In genomic region chr7:45968312-45968711, GRCh38 we compare ENCODE assay signal across 20 cellular contexts. TPM values are rescaled to one million over a fixed set of nuclear protein-coding genes. Genes with fewer than 3 reads are reported as not detected.
DNase-seq lines count a peak whose midpoint lies in the region; ATAC-seq and TF ChIP-seq lines count a peak whose summit lies in the region.
"Had no signal": no experiment of that assay in that cellular context is flagged by ENCODE, and none has a peak within 500 bp of the region (broad histone marks: within the 10 kb centered on the region; RNA-seq: fewer than 3 reads in every experiment).

No MANE protein-coding gene starts in this region.

- CTCF ChIA-PET in activated CD8-positive, alpha-beta memory T cell treated with anti-CD3 and anti-CD28 coated beads, Interleukin-2, amount 10 ng/mL, durations not matched to agents 7 days and 5 days (lab: Charles Lee) = no interaction called here
- CTCF ChIA-PET in IMR-90 (lab: Yijun Ruan, JAX) = interaction anchor here (0.6 kb wide), 1 partner anchor 277 kb away, joined by 3 read pairs; no protein-coding TSS in a partner anchor

- peaks cover 5% of the 10 kb centered on the region; the same call in 1 of the 2 replicates for H3K9me1 ChIP-seq in IMR-90 (ENCODE audit: insufficient read depth, low read length)

- TF ChIP-seq CTCF in IMR-90 (conservative IDR thresholded peaks at IDR 0.05; ENCODE audit: low read depth, low read length) (no peak), esophagus muscularis mucosa (IDR thresholded peaks at IDR 0.05) (no peak), sigmoid colon (IDR thresholded peaks at IDR 0.05) (no peak)

- H3K27me3 Mint-ChIP-seq in activated CD8-positive, alpha-beta memory T cell treated with anti-CD3 and anti-CD28 coated beads, Interleukin-2, amount 10 ng/mL, durations not matched to agents 7 days and 5 days = no peaks in the 10 kb centered on the region
- H3K27me3 Mint-ChIP-seq in naive thymus-derived CD8-positive, alpha-beta T cell = peaks cover 0 to 9% (median 1%) of the 10 kb centered on the region in 5 donors

- intact Hi-C loops in IMR-90 (cut with micrococcal nuclease) (no loop called here), esophagus muscularis mucosa (cut with DNase I) (no loop called here), sigmoid colon (cut with DNase I) (no loop called here), posterior vena cava (cut with DNase I) (no loop called here)

- no peak overlapping the region for H3K4me2 ChIP-seq in IMR-90 (ENCODE audit: low read depth, low read length)
- H3K4me2 ChIP-seq: A549; BLaER1 treated with 17β-estradiol and CSF1 and Interleukin-3, amounts not matched to agents 10 nM and 100 nM had no signal

- H3K4me1 Mint-ChIP-seq in activated CD8-positive, alpha-beta memory T cell treated with anti-CD3 and anti-CD28 coated beads, Interleukin-2, amount 10 ng/mL, durations not matched to agents 7 days and 5 days = peaks cover 5% of the 10 kb centered on the region
- peaks cover 0 to 7% (median 1%) of the 10 kb centered on the region in 4 donors for H3K4me1 Mint-ChIP-seq in naive thymus-derived CD8-positive, alpha-beta T cell
- H3K4me1 Mint-ChIP-seq: CD14-positive monocyte had no signal

- no peak overlapping the region for H2BK20ac ChIP-seq in IMR-90 (ENCODE audit: low read depth, low read length)

- no peak overlapping the region for H3K18ac ChIP-seq in IMR-90 (ENCODE audit: low read depth, low read length)

- no peak for TF ChIP-seq RAD21 in IMR-90 (IDR thresholded peaks at IDR 0.05; ENCODE audit: low read length)

- TF ChIP-seq EP300 in esophagus muscularis mucosa (IDR thresholded peaks at IDR 0.05) = no peak
- no peak for TF ChIP-seq EP300 in sigmoid colon (IDR thresholded peaks at IDR 0.05)

- H3K9me3 Mint-ChIP-seq in activated CD8-positive, alpha-beta memory T cell treated with anti-CD3 and anti-CD28 coated beads, Interleukin-2, amount 10 ng/mL, durations not matched to agents 7 days and 5 days (ENCODE audit: low read depth) = no peaks in the 10 kb centered on the region
- peaks cover 0 to 2% (median 0%) of the 10 kb centered on the region in 9 donors for H3K9me3 Mint-ChIP-seq in naive thymus-derived CD8-positive, alpha-beta T cell

- H4K8ac ChIP-seq in IMR-90 (ENCODE audit: low read depth in 2 of 2, low read length in 2 of 2) = no peak overlapping the region

- 95% methylated on average over 3 of the region's 7 CpGs; no CpG with 5 or more reads in 1 of the 2 experiments for WGBS in IMR-90 (ENCODE audit: extremely low coverage in 2 of 2, insufficient read length in 1 of 2), 2 experiments
- WGBS in esophagus muscularis mucosa = 93% methylated on average over 7 of the region's 7 CpGs
- WGBS in sigmoid colon, 2 donors = 75 to 81% methylated on average over 7 of the region's 7 CpGs

- no peaks in the 10 kb centered on the region for H3K36me3 ChIP-seq in IMR-90 (ENCODE audit: control insufficient read depth, insufficient read depth, low read length)
- no peaks in the 10 kb centered on the region for H3K36me3 ChIP-seq in esophagus muscularis mucosa
- H3K36me3 ChIP-seq in sigmoid colon = no peaks in the 10 kb centered on the region
- H3K36me3 ChIP-seq: BE2C; BLaER1 treated with 17β-estradiol and CSF1 and Interleukin-3, amounts not matched to agents 10 nM and 100 nM had no signal

- no peak overlapping the region for H2BK5ac ChIP-seq in IMR-90 (ENCODE audit: low read depth, low read length, poor library complexity, severe bottlenecking)

- no peak overlapping the region for H3K9ac ChIP-seq in IMR-90 (ENCODE audit: low read depth, low read length)
- H3K9ac ChIP-seq: BLaER1 treated with 17β-estradiol and CSF1 and Interleukin-3, amounts not matched to agents 10 nM and 100 nM had no signal

- POLR2A ChIA-PET in IMR-90 (lab: Charles Lee; ENCODE audit: unreplicated experiment) = no interaction called here
- POLR2A ChIA-PET in naive thymus-derived CD8-positive, alpha-beta T cell (lab: Charles Lee) = no interaction called here

- peak; percentile 12 for DNase-seq in activated CD8-positive, alpha-beta memory T cell treated with anti-CD3 and anti-CD28 coated beads, Interleukin-2, amount 10 ng/mL, durations not matched to agents 7 days and 5 days
- no peak for DNase-seq in activated CD8-positive, alpha-beta memory T cell treated with anti-CD3 and anti-CD28 coated beads, Interleukin-2, amount 50 U/mL, for 48 hours
- DNase-seq in IMR-90 (no peak), esophagus muscularis mucosa (ENCODE audit: extremely low spot score) (peak; percentile 89), sigmoid colon (peak; percentile 36), posterior vena cava (ENCODE audit: low spot score) (no peak)
- no peak for DNase-seq in naive thymus-derived CD8-positive, alpha-beta T cell
- DNase-seq: 8988T; ACHN; AML-193; BE2C; Caco-2; CD4-positive, alpha-beta memory T cell; DMS153; DND-41; GOT3; HCEC 1CT had no signal

- H3K36me3 Mint-ChIP-seq in activated CD8-positive, alpha-beta memory T cell treated with anti-CD3 and anti-CD28 coated beads, Interleukin-2, amount 10 ng/mL, durations not matched to agents 7 days and 5 days = no peaks in the 10 kb centered on the region
- peaks cover 0 to 5% (median 0%) of the 10 kb centered on the region in 3 donors for H3K36me3 Mint-ChIP-seq in naive thymus-derived CD8-positive, alpha-beta T cell
- H3K36me3 Mint-ChIP-seq: CD14-positive monocyte had no signal

- H3K4ac ChIP-seq in IMR-90 (ENCODE audit: low read depth, low read length) = no peak overlapping the region

- H3K27ac ChIP-seq in IMR-90 (ENCODE audit: insufficient read depth, low read length) = no peak overlapping the region
- no peak overlapping the region for H3K27ac ChIP-seq in esophagus muscularis mucosa (replicated peaks in 1 of 4)
- no peak overlapping the region for H3K27ac ChIP-seq in sigmoid colon
- H3K27ac ChIP-seq: BLaER1 treated with 17β-estradiol and CSF1 and Interleukin-3, amounts not matched to agents 10 nM and 100 nM had no signal

- H2AK9ac ChIP-seq in IMR-90 (replicated peaks; ENCODE audit: low read depth, low read length, poor library complexity) = no peak overlapping the region

- H3K56ac ChIP-seq in IMR-90 (ENCODE audit: extremely low read depth, insufficient read depth, low read length) = no peak overlapping the region

- H4K91ac ChIP-seq in IMR-90 (ENCODE audit: insufficient read depth, low read depth, low read length) = peak overlapping the region; percentile 49; the same call in 1 of the 2 replicates

- no peaks in the 10 kb centered on the region; the same call in 1 of the 2 replicates for H3K4me1 ChIP-seq in IMR-90 (ENCODE audit: control insufficient read depth, insufficient read depth, low read length)
- H3K4me1 ChIP-seq in esophagus muscularis mucosa = no peaks in the 10 kb centered on the region
- H3K4me1 ChIP-seq in sigmoid colon = no peaks in the 10 kb centered on the region
- H3K4me1 ChIP-seq: BE2C; BLaER1 treated with 17β-estradiol and CSF1 and Interleukin-3, amounts not matched to agents 10 nM and 100 nM had no signal

- H3K79me1 ChIP-seq in IMR-90 (ENCODE audit: low read depth in 1 of 2, low read length in 2 of 2) = no peaks in the 10 kb centered on the region

- H2BK15ac ChIP-seq in IMR-90 (ENCODE audit: low read depth, low read length) = no peak overlapping the region; the same call in 2 of the 3 replicates

- TF ChIP-seq POLR2A in IMR-90 (IDR thresholded peaks at IDR 0.05; ENCODE audit: low read depth, low read length) (no peak), esophagus muscularis mucosa (IDR thresholded peaks at IDR 0.05; ENCODE audit: low read depth) (no peak), sigmoid colon (IDR thresholded peaks at IDR 0.05) (no peak)

- ATAC-seq in activated CD8-positive, alpha-beta memory T cell treated with anti-CD3 and anti-CD28 coated beads, Interleukin-2, amount 10 ng/mL, durations not matched to agents 7 days and 5 days = no peak
- ATAC-seq in IMR-90 (ENCODE audit: low read depth) = no peak
- ATAC-seq in naive thymus-derived CD8-positive, alpha-beta T cell = no peak
- ATAC-seq: A549 had no signal

- H3K9me3 ChIP-seq in IMR-90 (ENCODE audit: control insufficient read depth, insufficient read depth, low read length) (no peaks in the 10 kb centered on the region), esophagus muscularis mucosa (no peaks in the 10 kb centered on the region), sigmoid colon (no peaks in the 10 kb centered on the region)
- H3K9me3 ChIP-seq: A549; BE2C; BLaER1 treated with 17β-estradiol and CSF1 and Interleukin-3, amounts not matched to agents 10 nM and 100 nM; Caco-2 had no signal

- H3K4me3 ChIP-seq in IMR-90 (ENCODE audit: insufficient read depth, low read depth, low read length) (no peak overlapping the region), esophagus muscularis mucosa (no peak overlapping the region), sigmoid colon (no peak overlapping the region)
- H3K4me3 ChIP-seq: A549; BLaER1 treated with 17β-estradiol and CSF1 and Interleukin-3, amounts not matched to agents 10 nM and 100 nM had no signal

- no peak overlapping the region for H3K4me3 Mint-ChIP-seq in activated CD8-positive, alpha-beta memory T cell treated with anti-CD3 and anti-CD28 coated beads, Interleukin-2, amount 10 ng/mL, durations not matched to agents 7 days and 5 days
- no peak overlapping the region for H3K4me3 Mint-ChIP-seq in naive thymus-derived CD8-positive, alpha-beta T cell
- H3K4me3 Mint-ChIP-seq: CD14-positive monocyte; CD4-positive, alpha-beta memory T cell had no signal

- H3K27me3 ChIP-seq in IMR-90 (ENCODE audit: control insufficient read depth, insufficient read depth, low read length) (no peaks in the 10 kb centered on the region), esophagus muscularis mucosa (no peaks in the 10 kb centered on the region), sigmoid colon (no peaks in the 10 kb centered on the region)
- H3K27me3 ChIP-seq: BE2C; BLaER1 treated with 17β-estradiol and CSF1 and Interleukin-3, amounts not matched to agents 10 nM and 100 nM had no signal

- in situ Hi-C loops in IMR-90 (cut with MboI; ENCODE audit: low sequenced_read_pairs) = no loop called here

- H2AFZ ChIP-seq in IMR-90 (replicated peaks; ENCODE audit: low read length, poor library complexity) = peak overlapping the region; percentile 18

- no peak overlapping the region for H3K27ac Mint-ChIP-seq in activated CD8-positive, alpha-beta memory T cell treated with anti-CD3 and anti-CD28 coated beads, Interleukin-2, amount 10 ng/mL, durations not matched to agents 7 days and 5 days
- H3K27ac Mint-ChIP-seq in naive thymus-derived CD8-positive, alpha-beta T cell = no peak overlapping the region
- H3K27ac Mint-ChIP-seq: CD14-positive monocyte; CD4-positive, alpha-beta memory T cell had no signal

- BruUV-seq in IMR-90 (replicated peaks; lab: Mats Ljungman, UMichigan) = no TSS peak

- H2BK120ac ChIP-seq in IMR-90 (ENCODE audit: low read depth, low read length) = no peak overlapping the region

- H3K14ac ChIP-seq in IMR-90 (replicated peaks; ENCODE audit: low read depth, low read length) = no peak overlapping the region

- H4K5ac ChIP-seq in IMR-90 (ENCODE audit: low read depth, low read length) = no peak overlapping the region

- no peak overlapping the region for H2AK5ac ChIP-seq in IMR-90 (ENCODE audit: low read depth, low read length)

- dilution Hi-C loops in IMR-90 (cut with HindIII; ENCODE audit: low sequenced_read_pairs, unreplicated experiment) = no loop called here

- H3K23ac ChIP-seq in IMR-90 (ENCODE audit: low read depth, low read length) = no peak overlapping the region

- H4K20me1 ChIP-seq in IMR-90 (ENCODE audit: insufficient read depth, low read length) = no peaks in the 10 kb centered on the region
- H4K20me1 ChIP-seq: BLaER1 treated with 17β-estradiol and CSF1 and Interleukin-3, amounts not matched to agents 10 nM and 100 nM had no signal

RNA-seq across cellular contexts. Expression of gene IGFBP3, which starts 47.2 kb away (rescaled TPM):
- 10 to 100 TPM; 10.5 to 17.8 TPM for total RNA-seq in activated CD8-positive, alpha-beta memory T cell treated with anti-CD3 and anti-CD28 coated beads, Interleukin-2, amount 10 ng/mL, durations not matched to agents 7 days and 5 days
- total RNA-seq in IMR-90 (2012; rRNA removed) (272 and 308 TPM in 2 replicates), esophagus muscularis mucosa (100 to 1,000 TPM in 2 of 4 donors, 10 to 100 TPM in 2; 60.6 to 187 (median 104) TPM), sigmoid colon (100 to 1,000 TPM in 3 of 4 donors, 10 to 100 TPM in 1; 54.0 to 330 (median 177) TPM), posterior vena cava (100 to 1,000 TPM; 147 TPM)
- polyA plus RNA-seq in IMR-90 (2012; rRNA removed) (601 and 692 TPM in 2 replicates), sigmoid colon (10 to 100 TPM in 1 of 3 donors, 1 to 10 TPM in 2; 4.8 to 44.9 (median 5.3) TPM)
- 282 and 675 TPM in 2 replicates for polyA plus RNA-seq in IMR-90 (2012; cell fraction: cytosol; rRNA removed)
- 407 and 421 TPM in 2 replicates for polyA plus RNA-seq in IMR-90 (2012; cell fraction: nucleus; rRNA removed; ENCODE audit: low replicate concordance)
- 10 to 100 TPM; 10.4 to 11.5 TPM for total RNA-seq in naive thymus-derived CD8-positive, alpha-beta T cell
- 10 to 100 TPM in 1 of 3 donors, 1 to 10 TPM in 2; 2.1 to 13.7 (median 2.4) TPM for polyA plus RNA-seq in naive thymus-derived CD8-positive, alpha-beta T cell

Comparison
In these comparisons a context has a peak if more than half of its experiments do, and no peak if none do; other contexts are left out.
1. DNase-seq: peak in activated CD8-positive, alpha-beta memory T cell treated with anti-CD3 and anti-CD28 coated beads, Interleukin-2, amount 10 ng/mL, durations not matched to agents 7 days and 5 days (single experiment), esophagus muscularis mucosa (single experiment) and sigmoid colon (single experiment); none in activated CD8-positive, alpha-beta memory T cell treated with anti-CD3 and anti-CD28 coated beads, Interleukin-2, amount 50 U/mL, for 48 hours (single experiment), IMR-90 (single experiment), naive thymus-derived CD8-positive, alpha-beta T cell (0 of 10) and posterior vena cava (single experiment).